Comparison of ENCODE assay signal across 9 cellular contexts in the genomic region with DNA sequence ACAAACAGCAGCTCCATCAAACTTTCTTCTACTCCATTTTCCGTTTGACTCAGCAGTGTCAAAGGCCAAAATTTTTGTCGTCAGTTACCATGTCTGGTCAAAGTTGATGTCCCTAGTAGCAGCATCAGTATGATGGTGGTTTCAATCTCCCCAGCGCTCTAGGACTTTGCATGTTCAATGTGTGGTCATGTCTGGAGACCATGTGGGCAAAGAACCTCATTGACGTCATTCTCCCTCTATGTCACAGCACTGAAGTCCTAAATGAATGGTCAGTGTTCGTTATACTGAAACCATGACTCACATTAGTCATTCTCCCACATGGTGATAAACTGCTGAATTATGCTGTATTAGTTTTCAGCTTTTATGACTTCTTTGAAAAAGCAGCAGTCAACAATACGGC. TPM values are rescaled to one million over a fixed set of nuclear protein-coding genes. Genes with fewer than 3 reads are reported as not detected.
A peak's percentile ranks its signal among the peaks of the same experiment; 100 is the strongest.
DNase-seq lines count a peak whose midpoint lies in the region; ATAC-seq and TF ChIP-seq lines count a peak whose summit lies in the region.
"Had no signal": no experiment of that assay in that cellular context is flagged by ENCODE, and none has a peak within 500 bp of the region (broad histone marks: within the 10 kb centered on the region; RNA-seq: fewer than 3 reads in every experiment).

No MANE protein-coding gene starts in this region.

- no peaks in the 10 kb centered on the region for H3F3A ChIP-seq in PC-3 (ENCODE audit: low read length, unreplicated experiment)

- H2AFZ ChIP-seq in PC-3 (ENCODE audit: low read length), result no peak overlapping the region

- no peaks in the 10 kb centered on the region for H3K27me3 ChIP-seq in PC-3 (ENCODE audit: low read length)

- POLR2A ChIA-PET in PC-3 (lab: Charles Lee; ENCODE audit: unreplicated experiment), result interaction anchor here (0.6 to 0.7 kb wide), 2 partner anchors 201 to 220 kb away, joined by 3 read pairs; no protein-coding TSS in a partner anchor

- H3K4me3 ChIP-seq in HFF-Myc (replicated peaks; ENCODE audit: low read depth, low read length) (no peak overlapping the region), PC-3 (ENCODE audit: low read length) (no peak overlapping the region)

- peak overlapping the region; percentile 94 for H3K9ac ChIP-seq in PC-3 (ENCODE audit: low read length)

- intact Hi-C loops in PC-3 (cut with micrococcal nuclease), result no loop called here

- H3K27ac ChIP-seq in PC-3 (ENCODE audit: low read length), result peak overlapping the region; percentile 100

- H4K20me1 ChIP-seq in PC-3 (ENCODE audit: low read length), result no peaks in the 10 kb centered on the region

- ATAC-seq in GM18867 (IDR thresholded peaks at IDR 0.05; ENCODE audit: unreplicated experiment) (peak; percentile 96), PC-3 (peak; percentile 69)

- no peak for TF ChIP-seq CTCF in HFF-Myc (IDR thresholded peaks at IDR 0.05; ENCODE audit: low read depth, low read length, missing control alignments)
- no peak for TF ChIP-seq CTCF in PC-3 (conservative IDR thresholded peaks at IDR 0.05; ENCODE audit: low read depth, low read length)

- H3K9me3 ChIP-seq in PC-3 (ENCODE audit: low read length), result no peaks in the 10 kb centered on the region

- BruUV-seq in PC-3 (replicated peaks; lab: Mats Ljungman, UMichigan), result no TSS peak

- CTCF ChIA-PET in PC-3 (lab: Charles Lee), result interaction anchor here (1.1 to 1.5 kb wide), 2 partner anchors 23 to 35 kb away, joined by 3 to 4 read pairs; a partner anchor contains a TSS

- 0 out of 2 replicates have a peak overlapping the region, but pooled peaks have one; percentile 67 for H3K4me2 ChIP-seq in PC-3 (ENCODE audit: low read length)

- H3K36me3 ChIP-seq in PC-3 (ENCODE audit: low read depth, low read length), result no peaks in the 10 kb centered on the region

- no peaks in the 10 kb centered on the region for H3K79me2 ChIP-seq in PC-3 (ENCODE audit: low read length)

- H3K9me2 ChIP-seq in PC-3 (replicated peaks; ENCODE audit: low read length), result 0 out of 2 replicates have a peak, but pooled peaks cover 4% of the 10 kb centered on the region

- DNase-seq in HFF-Myc (ENCODE audit: extremely low read depth, low read depth) (peak; percentile 96), PC-3 (peak; percentile 86), kidney tubule cell (ENCODE audit: low spot score) (peak; percentile 98), dermis blood vessel endothelial cell (no peak), DMS79 (lab: John Stamatoyannopoulos, UW) (no peak), anterior cingulate cortex (lab: John Stamatoyannopoulos, UW) (no peak), ecto neural progenitor cell (ENCODE audit: low spot score) (no peak)
- DNase-seq: NCI-H748 treated with DMSO at 0.1 percent for 48 hours had no signal

- peaks cover 47% of the 10 kb centered on the region for H3K4me1 ChIP-seq in PC-3 (ENCODE audit: insufficient read depth, low read length)

RNA-seq across cellular contexts. Expression of a gene that starts 23.2 kb away (rescaled TPM):
- 2.4 and 4.3 TPM in 2 replicates for total RNA-seq in PC-3 (2014; rRNA removed)
- total RNA-seq in dermis blood vessel endothelial cell, result 0.17 and 0.23 TPM in 2 replicates

Comparison
In these comparisons a context has a peak if more than half of its experiments do, and no peak if none do; other contexts are left out.
1. DNase-seq: peak in HFF-Myc (single experiment), PC-3 (single experiment) and kidney tubule cell (single experiment); none in dermis blood vessel endothelial cell (single experiment), DMS79 (single experiment), anterior cingulate cortex (0 of 58) and ecto neural progenitor cell (single experiment).